2 cellular contexts compared by ENCODE assay signal in the genomic region with DNA sequence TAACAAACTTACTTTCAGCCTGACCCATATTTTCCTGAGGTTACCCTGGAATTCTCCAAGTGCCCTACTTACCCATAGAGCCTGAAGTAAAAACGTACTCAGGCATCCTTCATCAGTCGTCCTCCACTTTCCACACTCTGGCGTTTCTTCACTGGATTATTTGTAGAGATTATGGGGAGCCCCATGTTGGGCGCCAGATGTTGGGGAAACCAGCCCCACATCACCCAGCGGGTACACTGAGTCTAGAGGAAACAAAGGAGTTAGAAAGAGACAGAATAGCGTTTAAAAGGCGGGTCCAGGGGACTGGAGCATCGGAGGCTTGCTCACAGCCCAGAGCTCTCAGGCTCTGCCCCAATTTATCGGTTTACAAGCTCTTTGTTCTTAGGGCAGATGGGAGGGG.
A peak's percentile ranks its signal among the peaks of the same experiment; 100 is the strongest.
TF ChIP-seq lines count a peak whose summit lies in the region.

No MANE protein-coding gene starts in this region.

TF ChIP-seq in HCT116, 20 proteins besides CTCF, POLR2A, EP300 and RAD21:
- TF ChIP-seq CBX3 (IDR thresholded peaks at IDR 0.05; ENCODE audit: low read depth) (peak; percentile 20; the same call in 1 of the 2 replicates), SIN3A (IDR thresholded peaks at IDR 0.05; ENCODE audit: low read depth) (no peak), CEBPB (IDR thresholded peaks at IDR 0.05; ENCODE audit: low read depth) (no peak)

TF ChIP-seq in K562, 482 proteins besides CTCF, POLR2A, EP300 and RAD21:
- no peak for TF ChIP-seq COPS2 (conservative IDR thresholded peaks at IDR 0.05)
- peak; percentile 60 to 88; a peak in 2 of 3 replicates for TF ChIP-seq CBX3 (IDR thresholded peaks at IDR 0.05; ENCODE audit: borderline replicate concordance in 1 of 2, low read length in 2 of 2)
- peak; percentile 66; the same call in 1 of the 2 replicates for TF ChIP-seq TRIM28 (IDR thresholded peaks at IDR 0.05)
